In genomic region chr2:151053661-151053990, GRCh38 we compare ENCODE assay signal across 19 cellular contexts.
"Had no signal": no experiment of that assay in that cellular context is flagged by ENCODE, and none has a peak within 500 bp of the region (broad histone marks: within the 10 kb centered on the region; RNA-seq: fewer than 3 reads in every experiment).

No MANE protein-coding gene starts in this region.

- H3K9me3 ChIP-seq: gastroesophageal sphincter, heart left ventricle, left lung, tibial artery had no signal

- H3K4me3 ChIP-seq: gastroesophageal sphincter, heart left ventricle, left lung, tibial artery had no signal

- ATAC-seq: gastroesophageal sphincter, heart left ventricle, left lung had no signal

- H3K27me3 ChIP-seq: gastroesophageal sphincter, heart left ventricle, left lung, tibial artery had no signal

- H3K9me3 Mint-ChIP-seq: activated T-helper 1 cell treated with anti-CD3 and anti-CD28 coated beads, Interleukin-12 subunit alpha, Interleukin-12 subunit beta, Interleukin-2, Interleukin-4 antibody, amounts not matched to agents 30 ng/mL and 10 ng/mL and 1 ng/mL, durations not matched to agents 14 hours and 24 hours and 36 hours; neural crest cell had no signal

- H3K27ac ChIP-seq: gastroesophageal sphincter, heart left ventricle, left lung, tibial artery, WERI-Rb-1 had no signal

- H3K4me1 ChIP-seq: gastroesophageal sphincter, left lung, tibial artery had no signal

- H3K27ac Mint-ChIP-seq: activated naive CD8-positive, alpha-beta T cell; activated T-helper 1 cell treated with anti-CD3 and anti-CD28 coated beads, Interleukin-12 subunit alpha, Interleukin-12 subunit beta, Interleukin-2, Interleukin-4 antibody, amounts not matched to agents 30 ng/mL and 10 ng/mL and 1 ng/mL, durations not matched to agents 14 hours and 24 hours and 36 hours; progenitor cell of endocrine pancreas had no signal

- H3K36me3 ChIP-seq: gastroesophageal sphincter, heart left ventricle, left lung, tibial artery, WERI-Rb-1 had no signal

- H3K4me3 Mint-ChIP-seq: activated naive CD8-positive, alpha-beta T cell; activated T-helper 1 cell treated with anti-CD3 and anti-CD28 coated beads, Interleukin-12 subunit alpha, Interleukin-12 subunit beta, Interleukin-2, Interleukin-4 antibody, amounts not matched to agents 30 ng/mL and 10 ng/mL and 1 ng/mL, durations not matched to agents 14 hours and 24 hours and 36 hours; neural crest cell had no signal

- FAIRE-seq: kidney, urothelium cell line had no signal

- H3K36me3 Mint-ChIP-seq: activated naive CD8-positive, alpha-beta T cell had no signal

- DNase-seq: activated CD4-positive, alpha-beta T cell treated with anti-CD3 and anti-CD28 coated beads, Interleukin-2, amount 50 U/mL, for 48 hours; activated T-cell treated with anti-CD3 and anti-CD28 coated beads for 4 hours; effector CD4-positive, alpha-beta T cell; heart left ventricle; kidney; left lung; stimulated activated CD4-positive, alpha-beta T cell treated with anti-CD3 and anti-CD28 coated beads, Interleukin-12 subunit alpha, Interleukin-12 subunit beta, amount 100 ng/mL, for 4 hours; stimulated activated CD4-positive, alpha-beta T cell treated with anti-CD3 and anti-CD28 coated beads, Interleukin-1b, Interleukin-23, amount 100 ng/mL, for 48 hours; stimulated activated CD8-positive, alpha-beta memory T cell treated with anti-CD3 and anti-CD28 coated beads, Interleukin-4, amount 100 ng/mL, for 48 hours; stimulated activated naive CD4-positive, alpha-beta T cell; T-helper 2 cell; tibial artery; WERI-Rb-1 had no signal
